17 cellular contexts compared by ENCODE assay signal in the genomic region with DNA sequence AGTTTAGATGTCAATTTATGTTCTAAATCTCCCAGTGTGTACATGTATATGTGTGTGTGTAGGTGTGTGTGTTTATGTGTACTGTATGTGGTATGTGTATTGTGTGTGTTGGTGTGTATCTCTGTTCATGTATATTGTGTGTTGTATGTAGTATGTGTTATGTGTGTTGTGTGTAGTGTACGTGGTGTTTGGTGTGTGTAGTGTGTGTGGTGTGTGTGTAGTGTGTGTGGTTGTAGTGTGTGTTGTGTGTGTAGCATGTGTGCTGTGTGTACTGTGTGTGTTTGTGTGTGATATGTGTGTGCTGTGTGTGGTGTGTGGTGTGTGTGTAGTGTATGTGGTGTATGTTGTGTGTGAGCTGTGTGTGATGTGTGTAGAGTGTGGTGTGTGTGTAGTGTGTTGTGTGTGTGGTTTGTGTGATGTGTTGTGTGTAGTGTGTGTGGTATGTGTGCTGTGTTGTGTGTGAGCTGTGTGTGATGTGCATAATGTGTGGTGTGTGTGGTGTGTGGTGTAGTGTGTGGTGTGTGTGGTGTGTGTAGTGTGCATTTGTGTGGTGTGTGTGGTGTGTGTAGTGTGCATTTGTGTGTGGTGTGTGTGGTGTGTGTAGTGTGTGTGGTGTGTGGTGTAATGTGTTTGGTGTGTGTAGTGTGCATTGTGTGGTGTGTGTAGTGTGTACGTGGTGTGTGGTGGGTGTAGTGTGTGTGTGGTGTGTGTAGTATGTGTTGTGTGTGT. TPM values are rescaled to one million over a fixed set of nuclear protein-coding genes. Genes with fewer than 3 reads are reported as not detected.
DNase-seq lines count a peak whose midpoint lies in the region; ATAC-seq and TF ChIP-seq lines count a peak whose summit lies in the region.
"Had no signal": no experiment of that assay in that cellular context is flagged by ENCODE, and none has a peak within 500 bp of the region (broad histone marks: within the 10 kb centered on the region; RNA-seq: fewer than 3 reads in every experiment).

No MANE protein-coding gene starts in this region.

- no peak overlapping the region for H3K4me3 ChIP-seq in CD8-positive, alpha-beta T cell (ENCODE audit: low read depth, low read length)
- no peak overlapping the region for H3K4me3 ChIP-seq in HEK293 (ENCODE audit: low read depth, low read length)
- H3K4me3 ChIP-seq in heart right ventricle: no peak overlapping the region
- H3K4me3 ChIP-seq: cardiac muscle cell had no signal

- peak overlapping the region; percentile 65 for H3K27ac Mint-ChIP-seq in CD8-positive, alpha-beta T cell
- peak overlapping the region; percentile 58 for H3K27ac Mint-ChIP-seq in activated naive CD8-positive, alpha-beta T cell treated with anti-CD3 and anti-CD28 coated beads for 36 hours
- peak overlapping the region in 2 of 3 experiments; percentile 3 to 18 for H3K27ac Mint-ChIP-seq in nephron

- no peaks in the 10 kb centered on the region for H3K36me3 Mint-ChIP-seq in CD8-positive, alpha-beta T cell
- H3K36me3 Mint-ChIP-seq in activated naive CD8-positive, alpha-beta T cell treated with anti-CD3 and anti-CD28 coated beads for 36 hours: peaks cover 16% of the 10 kb centered on the region
- H3K36me3 Mint-ChIP-seq in nephron (ENCODE audit: low read depth): no peaks in the 10 kb centered on the region

- peaks cover 76% of the 10 kb centered on the region for H3K4me1 ChIP-seq in CD8-positive, alpha-beta T cell (ENCODE audit: insufficient read depth, low read length)
- H3K4me1 ChIP-seq in HEK293 (ENCODE audit: control insufficient read depth, insufficient read depth, low read length) (no peaks in the 10 kb centered on the region), heart right ventricle (peaks cover 12 to 40% (median 15%) of the 10 kb centered on the region in 9 donors)

- no peak for TF ChIP-seq CTCF in CD8-positive, alpha-beta T cell (IDR thresholded peaks at IDR 0.05)
- TF ChIP-seq CTCF in HEK293 (tag by site-specific recombination; IDR thresholded peaks at IDR 0.05) (no peak), nephron (IDR thresholded peaks at IDR 0.05; ENCODE audit: unreplicated experiment in 3 of 3) (no peak), heart right ventricle (IDR thresholded peaks at IDR 0.05) (no peak)

- H3K9me3 ChIP-seq in CD8-positive, alpha-beta T cell (ENCODE audit: low read length): no peaks in the 10 kb centered on the region
- no peaks in the 10 kb centered on the region for H3K9me3 ChIP-seq in HEK293 (ENCODE audit: control insufficient read depth, insufficient read depth, low read depth, low read length)
- H3K9me3 ChIP-seq in heart right ventricle: no peaks in the 10 kb centered on the region

- 70 to 97% methylated on average over 2 of the region's 2 CpGs for WGBS in heart right ventricle, 2 donors

- no peak for ATAC-seq in CD8-positive, alpha-beta T cell
- ATAC-seq in heart right ventricle: no peak
- ATAC-seq in GM18907 (IDR thresholded peaks at IDR 0.05; ENCODE audit: unreplicated experiment): no peak
- ATAC-seq: left lobe of liver had no signal

- peaks cover 28% of the 10 kb centered on the region for H3K27me3 Mint-ChIP-seq in CD8-positive, alpha-beta T cell (ENCODE audit: low read depth)
- peaks cover 32% of the 10 kb centered on the region for H3K27me3 Mint-ChIP-seq in activated naive CD8-positive, alpha-beta T cell treated with anti-CD3 and anti-CD28 coated beads for 36 hours
- H3K27me3 Mint-ChIP-seq in nephron (ENCODE audit: low read depth): peaks cover 15% of the 10 kb centered on the region

- intact Hi-C loops in CD8-positive, alpha-beta T cell (cut with DNase I, micrococcal nuclease): no loop called here
- intact Hi-C loops in heart right ventricle (cut with DNase I): loop anchor here in 2 of 10 donors (10.0 kb wide), 1 partner anchor 60 kb away; a partner anchor contains a TSS

- CTCF ChIA-PET in CD8-positive, alpha-beta T cell (lab: Charles Lee): no interaction called here
- CTCF ChIA-PET in HEK293 (lab: Yijun Ruan, JAX): no interaction called here

- no peaks in the 10 kb centered on the region for H3K36me3 ChIP-seq in CD8-positive, alpha-beta T cell (ENCODE audit: insufficient read depth, low read length)
- H3K36me3 ChIP-seq in HEK293 (ENCODE audit: control insufficient read depth in 2 of 2, insufficient read depth in 1 of 2, low read length in 2 of 2): no peaks in the 10 kb centered on the region
- H3K36me3 ChIP-seq in heart right ventricle: no peaks in the 10 kb centered on the region
- H3K36me3 ChIP-seq: cardiac muscle cell had no signal

- H3K27ac ChIP-seq in CD8-positive, alpha-beta T cell (ENCODE audit: low read depth, low read length): no peak overlapping the region
- no peak overlapping the region for H3K27ac ChIP-seq in HEK293 (ENCODE audit: extremely low read depth, low read depth, low read length)
- H3K27ac ChIP-seq in heart right ventricle: no peak overlapping the region
- H3K27ac ChIP-seq: cardiac muscle cell had no signal

- H3K27me3 ChIP-seq in CD8-positive, alpha-beta T cell (ENCODE audit: insufficient read depth, low read length): no peaks in the 10 kb centered on the region
- peaks cover 6 to 58% (median 39%) of the 10 kb centered on the region in 7 donors for H3K27me3 ChIP-seq in heart right ventricle
- H3K27me3 ChIP-seq: cardiac muscle cell had no signal

- peaks cover 74% of the 10 kb centered on the region for H3K4me1 Mint-ChIP-seq in CD8-positive, alpha-beta T cell (ENCODE audit: low read depth)
- peaks cover 68% of the 10 kb centered on the region for H3K4me1 Mint-ChIP-seq in activated naive CD8-positive, alpha-beta T cell treated with anti-CD3 and anti-CD28 coated beads for 36 hours
- H3K4me1 Mint-ChIP-seq in nephron: peaks cover 41% of the 10 kb centered on the region

- no peak overlapping the region for H3K4me3 Mint-ChIP-seq in CD8-positive, alpha-beta T cell
- peak overlapping the region; percentile 19 for H3K4me3 Mint-ChIP-seq in activated naive CD8-positive, alpha-beta T cell treated with anti-CD3 and anti-CD28 coated beads for 36 hours
- peak overlapping the region in 1 of 3 experiments; percentile 4 for H3K4me3 Mint-ChIP-seq in nephron

- no peaks in the 10 kb centered on the region for H3K9me3 Mint-ChIP-seq in CD8-positive, alpha-beta T cell
- peaks cover 13% of the 10 kb centered on the region for H3K9me3 Mint-ChIP-seq in activated naive CD8-positive, alpha-beta T cell treated with anti-CD3 and anti-CD28 coated beads for 36 hours
- peaks cover 2% of the 10 kb centered on the region for H3K9me3 Mint-ChIP-seq in nephron

- POLR2A ChIA-PET in CD8-positive, alpha-beta T cell (lab: Charles Lee): interaction anchor here (0.7 kb wide), 1 partner anchor 14 kb away, joined by 3 read pairs; no protein-coding TSS in a partner anchor
- POLR2A ChIA-PET in HEK293 (lab: Yijun Ruan, JAX): no interaction called here

- DNase-seq in CD8-positive, alpha-beta T cell: no peak
- no peak for DNase-seq in activated naive CD8-positive, alpha-beta T cell treated with anti-CD3 and anti-CD28 coated beads for 36 hours
- DNase-seq in heart right ventricle (no peak), GF-D8 (lab: John Stamatoyannopoulos, UW) (no peak)
- DNase-seq: C1 segment of cervical spinal cord; effector memory CD4-positive, alpha-beta T cell; hypothalamus; NCI-H187; NCI-H510A; SIG-M5 had no signal

TF ChIP-seq in HEK293, 187 proteins besides CTCF, POLR2A, EP300 and RAD21 (continues in another document):
- 0 out of 2 replicates have a peak, but pooled peaks have one; percentile 21 for TF ChIP-seq ZNF785 (tag by site-specific recombination; IDR thresholded peaks at IDR 0.05)
- TF ChIP-seq ZNF777 (tag by site-specific recombination; IDR thresholded peaks at IDR 0.05; ENCODE audit: borderline replicate concordance): no peak
- no peak for TF ChIP-seq ZNF561 (tag by site-specific recombination; IDR thresholded peaks at IDR 0.05; ENCODE audit: borderline replicate concordance)
- TF ChIP-seq, protein P1, sequence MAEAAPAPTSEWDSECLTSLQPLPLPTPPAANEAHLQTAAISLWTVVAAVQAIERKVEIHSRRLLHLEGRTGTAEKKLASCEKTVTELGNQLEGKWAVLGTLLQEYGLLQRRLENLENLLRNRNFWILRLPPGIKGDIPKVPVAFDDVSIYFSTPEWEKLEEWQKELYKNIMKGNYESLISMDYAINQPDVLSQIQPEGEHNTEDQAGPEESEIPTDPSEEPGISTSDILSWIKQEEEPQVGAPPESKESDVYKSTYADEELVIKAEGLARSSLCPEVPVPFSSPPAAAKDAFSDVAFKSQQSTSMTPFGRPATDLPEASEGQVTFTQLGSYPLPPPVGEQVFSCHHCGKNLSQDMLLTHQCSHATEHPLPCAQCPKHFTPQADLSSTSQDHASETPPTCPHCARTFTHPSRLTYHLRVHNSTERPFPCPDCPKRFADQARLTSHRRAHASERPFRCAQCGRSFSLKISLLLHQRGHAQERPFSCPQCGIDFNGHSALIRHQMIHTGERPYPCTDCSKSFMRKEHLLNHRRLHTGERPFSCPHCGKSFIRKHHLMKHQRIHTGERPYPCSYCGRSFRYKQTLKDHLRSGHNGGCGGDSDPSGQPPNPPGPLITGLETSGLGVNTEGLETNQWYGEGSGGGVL (tag by site-specific recombination; IDR thresholded peaks at IDR 0.05): 0 out of 2 replicates have a peak, but pooled peaks have one; percentile 5
- 0 out of 2 replicates have a peak, but pooled peaks have one; percentile 57 for TF ChIP-seq SALL2 (tag by site-specific recombination; IDR thresholded peaks at IDR 0.05; ENCODE audit: borderline replicate concordance)
- TF ChIP-seq ZNF2 (tag by site-specific recombination; IDR thresholded peaks at IDR 0.05): no peak
- no peak for TF ChIP-seq ZNF747 (tag by site-specific recombination; IDR thresholded peaks at IDR 0.05)

RNA-seq across cellular contexts. Expression of a gene that starts 5.2 kb away (rescaled TPM):
- 1 to 10 TPM; 1.8 to 2.7 TPM for total RNA-seq in CD8-positive, alpha-beta T cell
- under 1 TPM in 1 of 2 experiments, not detected in 1; 0.20 TPM for total RNA-seq in activated naive CD8-positive, alpha-beta T cell treated with anti-CD3 and anti-CD28 coated beads for 36 hours
- not detected for total RNA-seq in heart right ventricle
- under 1 TPM in 1 of 2 donors, not detected in 1; 0.15 TPM for polyA plus RNA-seq in heart right ventricle
- total RNA-seq: cardiac muscle cell, left lobe of liver, pulmonary artery endothelial cell had no signal
- polyA plus RNA-seq: cardiac muscle cell had no signal

RNA-seq across cellular contexts. Expression of a gene that starts 5.6 kb away (rescaled TPM):
- 10 to 100 TPM in 1 of 2 experiments, 1 to 10 TPM in 1; 8.0 to 10.7 TPM for total RNA-seq in CD8-positive, alpha-beta T cell
- 10 to 100 TPM; 24.3 TPM for total RNA-seq in activated naive CD8-positive, alpha-beta T cell treated with anti-CD3 and anti-CD28 coated beads for 36 hours
- 10 to 100 TPM in 1 of 10 donors, 1 to 10 TPM in 9; 1.3 to 14.2 (median 2.8) TPM for total RNA-seq in heart right ventricle
- 1 to 10 TPM; 6.4 to 7.1 TPM for polyA plus RNA-seq in heart right ventricle
- total RNA-seq: cardiac muscle cell, pulmonary artery endothelial cell, temporal lobe had no signal
- polyA plus RNA-seq: cardiac muscle cell had no signal

RNA-seq across cellular contexts. Expression of a gene that starts 55.3 kb away (rescaled TPM):
- total RNA-seq in CD8-positive, alpha-beta T cell: 1 to 10 TPM; 2.9 to 3.0 TPM
- total RNA-seq in activated naive CD8-positive, alpha-beta T cell treated with anti-CD3 and anti-CD28 coated beads for 36 hours: under 1 TPM; 0.08 to 0.40 TPM
- 1 to 10 TPM in 1 of 10 donors, under 1 TPM in 7, not detected in 2; 0.07 to 1.2 (median 0.46) TPM for total RNA-seq in heart right ventricle
- polyA plus RNA-seq in heart right ventricle: 1 to 10 TPM in 1 of 2 donors, under 1 TPM in 1; 0.22 to 1.0 TPM
- total RNA-seq: pulmonary artery endothelial cell had no signal

Comparison
In these comparisons a context has a peak if more than half of its experiments do, and no peak if none do; other contexts are left out.
1. H3K27ac Mint-ChIP-seq: peak in every context shown above with its lines; median percentile 65 in CD8-positive, alpha-beta T cell; 58 in activated naive CD8-positive, alpha-beta T cell treated with anti-CD3 and anti-CD28 coated beads for 36 hours; 10 in nephron.